In genomic region chr16:53761967-53762726, GRCh38 we compare ENCODE assay signal across 24 cellular contexts. TPM values are rescaled to one million over a fixed set of nuclear protein-coding genes. Genes with fewer than 3 reads are reported as not detected.
A peak's percentile ranks its signal among the peaks of the same experiment; 100 is the strongest.
DNase-seq lines count a peak whose midpoint lies in the region; ATAC-seq, FAIRE-seq and TF ChIP-seq lines count a peak whose summit lies in the region.
"Had no signal": no experiment of that assay in that cellular context is flagged by ENCODE, and none has a peak within 500 bp of the region (broad histone marks: within the 10 kb centered on the region; RNA-seq: fewer than 3 reads in every experiment).

No MANE protein-coding gene starts in this region.

- no peak for TF ChIP-seq RAD21 in HepG2 (CRISPR knock-in tag; IDR thresholded peaks at IDR 0.05)

- TF ChIP-seq CTCF in 22Rv1 (IDR thresholded peaks at IDR 0.05): no peak
- no peak for TF ChIP-seq CTCF in GM23338 (conservative IDR thresholded peaks at IDR 0.05; ENCODE audit: low read depth in 2 of 2)
- no peak for TF ChIP-seq CTCF in brain (conservative IDR thresholded peaks at IDR 0.05)
- TF ChIP-seq CTCF in HepG2 (CRISPR knock-in tag; IDR thresholded peaks at IDR 0.05): no peak
- no peak for TF ChIP-seq CTCF in brain microvascular endothelial cell (IDR thresholded peaks at IDR 0.05; ENCODE audit: low read depth, low read length, missing control alignments)

- intact Hi-C loops in HepG2 (cut with micrococcal nuclease; ENCODE audit: unreplicated experiment): loop anchor here (2.0 kb wide), 1 partner anchor 15 kb away; no protein-coding TSS in a partner anchor

- H3K27ac ChIP-seq in 22Rv1: peak overlapping the region; percentile 94
- H3K27ac ChIP-seq in GM23338 (ENCODE audit: low read depth): no peak overlapping the region
- peak overlapping the region; percentile 74 for H3K27ac ChIP-seq in HepG2 (ENCODE audit: extremely low read length, insufficient read depth, low read length)
- H3K27ac ChIP-seq in brain microvascular endothelial cell: no peak overlapping the region
- H3K27ac ChIP-seq: colonic mucosa, testis, WERI-Rb-1 had no signal

- CTCF ChIA-PET in HepG2 (lab: Yijun Ruan, JAX; ENCODE audit: low intra/inter-chr PET ratio, low total read pairs): no interaction called here

- H3K27me3 Mint-ChIP-seq in GM23338 (ENCODE audit: insufficient read depth, low read depth, poor library complexity) (no peaks in the 10 kb centered on the region), brain (peaks cover 25% of the 10 kb centered on the region)
- H3K27me3 Mint-ChIP-seq: stimulated activated memory B cell treated with anti-CD40 and anti-IgM and Interleukin-4, amounts not matched to agents 10 μg/mL and 1 μg/mL and 100 μg/mL, for 72 hours; T-helper 17 cell had no signal

- DNase-seq in GM23338 (ENCODE audit: low spot score) (no peak), HepG2 (ENCODE audit: low spot score) (peak; percentile 71), brain microvascular endothelial cell (no peak), anterior cingulate cortex (lab: John Stamatoyannopoulos, UW) (no peak)
- DNase-seq: ACHN; activated CD4-positive, alpha-beta T cell treated with anti-CD3 and anti-CD28 coated beads, Interleukin-2, amount 50 U/mL, for 4 hours; activated naive CD4-positive, alpha-beta T cell; C1 segment of cervical spinal cord; colonic mucosa; DMS153; foreskin fibroblast; GF-D8; hypothalamus; NCI-H748 treated with DMSO at 0.1 percent for 48 hours; retina; stimulated activated CD4-positive, alpha-beta T cell treated with anti-CD3 and anti-CD28 coated beads, Interleukin-15, amount 100 ng/mL, for 24 hours; T-helper 17 cell; testis; WERI-Rb-1 had no signal

- H3K36me3 ChIP-seq in GM23338 (ENCODE audit: insufficient read depth) (no peaks in the 10 kb centered on the region), HepG2 (replicated peaks in 1 of 2; ENCODE audit: control insufficient read depth in 1 of 2, insufficient read depth in 2 of 2, low read length in 2 of 2) (no peaks in the 10 kb centered on the region), brain microvascular endothelial cell (replicated peaks) (no peaks in the 10 kb centered on the region)
- H3K36me3 ChIP-seq: colonic mucosa, WERI-Rb-1 had no signal

- POLR2A ChIA-PET in HepG2 (lab: Yijun Ruan, JAX): interaction anchor here (0.8 to 1.0 kb wide), 3 partner anchors 9 to 251 kb away, joined by 3 to 5 read pairs (median 4); partner anchors contain the start of genes FTO and RPGRIP1L

- H3K27me3 ChIP-seq in GM23338 (ENCODE audit: insufficient read depth): no peaks in the 10 kb centered on the region
- H3K27me3 ChIP-seq in HepG2 (ENCODE audit: control insufficient read depth in 1 of 2, insufficient read depth in 2 of 2, low read length in 2 of 2): no peaks in the 10 kb centered on the region
- no peaks in the 10 kb centered on the region for H3K27me3 ChIP-seq in brain microvascular endothelial cell (replicated peaks)
- H3K27me3 ChIP-seq: colonic mucosa, testis had no signal

- H4K20me1 ChIP-seq in GM23338 (replicated peaks; ENCODE audit: insufficient read depth) (no peaks in the 10 kb centered on the region; the same call in 1 of the 2 replicates), HepG2 (ENCODE audit: insufficient read depth, low read length) (no peaks in the 10 kb centered on the region)

- TF ChIP-seq EP300 in HepG2 (IDR thresholded peaks at IDR 0.05; ENCODE audit: low read depth in 2 of 2, low read length in 2 of 2) (peak in 1 of 2 experiments; percentile 47; a peak in 1 of 4 replicates), HepG2 (CRISPR knock-in tag; IDR thresholded peaks at IDR 0.05; ENCODE audit: borderline replicate concordance) (no peak)

- H3K79me2 ChIP-seq in GM23338 (replicated peaks; ENCODE audit: insufficient read depth) (peaks cover 35% of the 10 kb centered on the region), HepG2 (ENCODE audit: insufficient read depth, low read length) (peaks cover 52% of the 10 kb centered on the region)

- H3K4me3 Mint-ChIP-seq in GM23338: no peak overlapping the region
- peak overlapping the region in 1 of 5 experiments; percentile 16 for H3K4me3 Mint-ChIP-seq in brain
- H3K4me3 Mint-ChIP-seq: stimulated activated memory B cell treated with anti-CD40 and anti-IgM and Interleukin-4, amounts not matched to agents 10 μg/mL and 1 μg/mL and 100 μg/mL, for 72 hours; T-helper 17 cell had no signal

- TF ChIP-seq POLR2A in HepG2 (IDR thresholded peaks at IDR 0.05; ENCODE audit: insufficient read depth in 1 of 2, low read depth in 2 of 2, low read length in 2 of 2): no peak

- 24% methylated on average over 4 of the region's 4 CpGs for WGBS in HepG2 (ENCODE audit: low lambda C conversion rate)

- peak overlapping the region; percentile 16 for H3K9ac ChIP-seq in HepG2 (ENCODE audit: insufficient read depth, low read depth, low read length)

- H3K9me3 ChIP-seq in HepG2 (ENCODE audit: low read length): no peaks in the 10 kb centered on the region
- H3K9me3 ChIP-seq: colonic mucosa, testis had no signal

- H3K9me2 ChIP-seq in GM23338 (ENCODE audit: insufficient read depth): no peaks in the 10 kb centered on the region

- H3K4me1 ChIP-seq in GM23338 (ENCODE audit: insufficient read depth) (peaks cover 5% of the 10 kb centered on the region; the same call in 1 of the 2 replicates), HepG2 (ENCODE audit: insufficient read depth, low read length) (peaks cover 96% of the 10 kb centered on the region)
- H3K4me1 ChIP-seq: colonic mucosa had no signal

- ATAC-seq in GM23338 (no peak), HepG2 (peak; percentile 68), HG03025 (IDR thresholded peaks at IDR 0.05; ENCODE audit: low FRiP score, unreplicated experiment) (no peak), GM21390 (IDR thresholded peaks at IDR 0.05; ENCODE audit: unreplicated experiment) (no peak)
- ATAC-seq: stimulated activated memory B cell treated with anti-CD40 and anti-IgM and Interleukin-4, amounts not matched to agents 10 μg/mL and 1 μg/mL and 100 μg/mL, for 72 hours; T-helper 17 cell had no signal

- no peaks in the 10 kb centered on the region; the same call in 1 of the 3 replicates for H3K36me3 Mint-ChIP-seq in GM23338 (ENCODE audit: low read depth)
- H3K36me3 Mint-ChIP-seq in brain: peaks cover 30% of the 10 kb centered on the region

- in situ Hi-C loops in HepG2 (cut with HindIII; ENCODE audit: extremely low pct_ligation_motif_present, low pct_unique_long_range_greater_than_20kb): loop anchor here (25.0 kb wide), 1 partner anchor 425 kb away; no protein-coding TSS in a partner anchor
- in situ Hi-C loops in brain microvascular endothelial cell (cut with HindIII; ENCODE audit: low pct_ligation_motif_present, low sequenced_read_pairs): no loop called here

- H3K9me3 Mint-ChIP-seq in GM23338 (no peaks in the 10 kb centered on the region; the same call in 2 of the 3 replicates), brain (peaks cover 0 to 21% (median 14%) of the 10 kb centered on the region in 5 experiments)

- H2AFZ ChIP-seq in GM23338 (no peak overlapping the region), HepG2 (ENCODE audit: low read length) (no peak overlapping the region)

- H3K27ac Mint-ChIP-seq in GM23338 (peak overlapping the region; percentile 20; the same call in 1 of the 2 replicates), brain (peak overlapping the region in 3 of 5 experiments; percentile 0 to 33 (median 27))
- H3K27ac Mint-ChIP-seq: stimulated activated memory B cell treated with anti-CD40 and anti-IgM and Interleukin-4, amounts not matched to agents 10 μg/mL and 1 μg/mL and 100 μg/mL, for 72 hours; T-helper 17 cell had no signal

- no TSS peak for BruUV-seq in HepG2 (replicated peaks; lab: Mats Ljungman, UMichigan)

- FAIRE-seq in HepG2 (lab: Jason Lieb, UNC): no peak

- H3F3A ChIP-seq in GM23338 (replicated peaks; ENCODE audit: low read depth): no peaks in the 10 kb centered on the region

- H3K4me1 Mint-ChIP-seq in GM23338: no peaks in the 10 kb centered on the region; the same call in 2 of the 3 replicates
- peaks cover 39% of the 10 kb centered on the region for H3K4me1 Mint-ChIP-seq in brain

- H3K4me2 ChIP-seq in GM23338 (no peak overlapping the region), HepG2 (ENCODE audit: low read depth, low read length) (peak overlapping the region; percentile 61)

- H3K4me3 ChIP-seq in GM23338: no peak overlapping the region
- H3K4me3 ChIP-seq in HepG2 (replicated peaks in 1 of 3; ENCODE audit: insufficient read depth in 1 of 3, low read depth in 2 of 3, low read length in 3 of 3): peak overlapping the region in 2 of 3 experiments; percentile 7 to 8; a peak in 2 of 6 replicates
- no peak overlapping the region for H3K4me3 ChIP-seq in brain microvascular endothelial cell (ENCODE audit: low read depth, low read length)
- H3K4me3 ChIP-seq: colonic mucosa, testis had no signal

RNA-seq across cellular contexts. Expression of gene FTO, which starts 58.2 kb away (rescaled TPM):
- 69.6 and 74.3 TPM in 2 replicates for total RNA-seq in GM23338 (2014; rRNA removed; shearing (Covaris generic))
- polyA plus RNA-seq in GM23338 (2016; fragmentation: Nextera tagmentation; extraction: Ambion mirVana): 13.1 and 17.7 TPM in 2 replicates
- 206 TPM for polyA plus RNA-seq in brain (ENCODE audit: insufficient read depth, low read depth, low replicate concordance)
- 55.8 and 92.5 TPM in 2 replicates for total RNA-seq in HepG2 (2016; rRNA removed; fragmentation: Illumina TruSeq; extraction: Trizol)
- total RNA-seq in HepG2 (2016; cell fraction: cytosol; rRNA removed; fragmentation: Illumina TruSeq; extraction: Trizol; ENCODE audit: low read depth): 21.6 and 23.7 TPM in 2 replicates
- 55.1 and 90.5 TPM in 2 replicates for total RNA-seq in HepG2 (2016; cell fraction: insoluble cytoplasmic fraction; rRNA removed; fragmentation: Illumina TruSeq; extraction: Trizol)
- 18.2 and 20.9 TPM in 2 replicates for total RNA-seq in HepG2 (2016; cell fraction: membrane; rRNA removed; fragmentation: Illumina TruSeq; extraction: Trizol)
- 58.8 and 60.1 TPM in 2 replicates for total RNA-seq in HepG2 (2016; cell fraction: nucleus; rRNA removed; fragmentation: Illumina TruSeq; extraction: Trizol)
- polyA plus RNA-seq in HepG2 (2011; rRNA removed): 41.6 and 43.3 TPM in 2 replicates
- 32.2 and 47.4 TPM in 2 replicates for polyA plus RNA-seq in HepG2 (2011; cell fraction: cytosol; rRNA removed)
- polyA plus RNA-seq in HepG2 (2011; cell fraction: nucleus; rRNA removed): 14.4 and 21.0 TPM in 2 replicates
- polyA plus RNA-seq in HepG2 (2012): 31.8 and 35.5 TPM in 2 replicates
- polyA plus RNA-seq in HepG2 (2016; cell fraction: cytosol; fragmentation: Illumina TruSeq; extraction: Trizol; ENCODE audit: low read depth): 1.6 and 2.2 TPM in 2 replicates
- 69.2 and 71.7 TPM in 2 replicates for polyA plus RNA-seq in HepG2 (2016; cell fraction: insoluble cytoplasmic fraction; fragmentation: Illumina TruSeq; extraction: Trizol; ENCODE audit: low read depth)
- polyA plus RNA-seq in HepG2 (2016; cell fraction: membrane; fragmentation: Illumina TruSeq; extraction: Trizol; ENCODE audit: low read depth): 7.3 and 8.2 TPM in 2 replicates
- 21.7 and 28.9 TPM in 2 replicates for polyA plus RNA-seq in HepG2 (2016; cell fraction: nucleus; fragmentation: Illumina TruSeq; extraction: Trizol; ENCODE audit: insufficient read depth, low read depth)
- 60.0 and 72.3 TPM in 2 replicates for polyA minus RNA-seq in HepG2 (2011; rRNA and poly(A)+ RNA removed; ENCODE audit: low replicate concordance)
- 50.0 and 63.4 TPM in 2 replicates for polyA minus RNA-seq in HepG2 (2011; cell fraction: cytosol; rRNA and poly(A)+ RNA removed)
- polyA minus RNA-seq in HepG2 (2011; cell fraction: nucleus; rRNA and poly(A)+ RNA removed): 78.3 and 106 TPM in 2 replicates

RNA-seq across cellular contexts. Expression of gene RPGRIP1L, which starts 58.5 kb away (rescaled TPM):
- total RNA-seq in GM23338 (2014; rRNA removed; shearing (Covaris generic)): 10.3 and 11.4 TPM in 2 replicates
- polyA plus RNA-seq in GM23338 (2016; fragmentation: Nextera tagmentation; extraction: Ambion mirVana) (19.9 and 21.3 TPM in 2 replicates), brain (ENCODE audit: insufficient read depth, low read depth, low replicate concordance) (8.8 TPM), HepG2 (2011; rRNA removed) (3.6 and 5.0 TPM in 2 replicates)
- total RNA-seq in HepG2 (2016; rRNA removed; fragmentation: Illumina TruSeq; extraction: Trizol): 13.5 and 17.8 TPM in 2 replicates
- total RNA-seq in HepG2 (2016; cell fraction: cytosol; rRNA removed; fragmentation: Illumina TruSeq; extraction: Trizol; ENCODE audit: low read depth): 2.3 and 2.7 TPM in 2 replicates
- total RNA-seq in HepG2 (2016; cell fraction: insoluble cytoplasmic fraction; rRNA removed; fragmentation: Illumina TruSeq; extraction: Trizol): 12.7 and 17.3 TPM in 2 replicates
- total RNA-seq in HepG2 (2016; cell fraction: membrane; rRNA removed; fragmentation: Illumina TruSeq; extraction: Trizol): 5.5 and 5.7 TPM in 2 replicates
- 22.9 and 23.1 TPM in 2 replicates for total RNA-seq in HepG2 (2016; cell fraction: nucleus; rRNA removed; fragmentation: Illumina TruSeq; extraction: Trizol)
- 2.2 and 2.8 TPM in 2 replicates for polyA plus RNA-seq in HepG2 (2011; cell fraction: cytosol; rRNA removed)
- polyA plus RNA-seq in HepG2 (2011; cell fraction: nucleus; rRNA removed): 3.6 and 3.9 TPM in 2 replicates
- 3.2 and 5.4 TPM in 2 replicates for polyA plus RNA-seq in HepG2 (2012)
- 2.4 and 2.9 TPM in 2 replicates for polyA plus RNA-seq in HepG2 (2016; cell fraction: cytosol; fragmentation: Illumina TruSeq; extraction: Trizol; ENCODE audit: low read depth)
- 8.3 and 10.1 TPM in 2 replicates for polyA plus RNA-seq in HepG2 (2016; cell fraction: insoluble cytoplasmic fraction; fragmentation: Illumina TruSeq; extraction: Trizol; ENCODE audit: low read depth)
- polyA plus RNA-seq in HepG2 (2016; cell fraction: membrane; fragmentation: Illumina TruSeq; extraction: Trizol; ENCODE audit: low read depth): 3.0 and 3.7 TPM in 2 replicates
- polyA plus RNA-seq in HepG2 (2016; cell fraction: nucleus; fragmentation: Illumina TruSeq; extraction: Trizol; ENCODE audit: insufficient read depth, low read depth): 9.8 and 12.2 TPM in 2 replicates
- 4.3 and 8.3 TPM in 2 replicates for polyA minus RNA-seq in HepG2 (2011; rRNA and poly(A)+ RNA removed; ENCODE audit: low replicate concordance)
- 4.2 and 4.7 TPM in 2 replicates for polyA minus RNA-seq in HepG2 (2011; cell fraction: cytosol; rRNA and poly(A)+ RNA removed)
- 27.4 and 28.8 TPM in 2 replicates for polyA minus RNA-seq in HepG2 (2011; cell fraction: nucleus; rRNA and poly(A)+ RNA removed)

Comparison
In these comparisons a context has a peak if more than half of its experiments do, and no peak if none do; other contexts are left out.
1. H3K27ac ChIP-seq: peak in 22Rv1 (single experiment) and HepG2 (single experiment); none in GM23338 (single experiment) and brain microvascular endothelial cell (single experiment).
2. H3K4me3 ChIP-seq: peak in HepG2 (2 of 3); none in GM23338 (single experiment) and brain microvascular endothelial cell (single experiment).